In the genomic region with DNA sequence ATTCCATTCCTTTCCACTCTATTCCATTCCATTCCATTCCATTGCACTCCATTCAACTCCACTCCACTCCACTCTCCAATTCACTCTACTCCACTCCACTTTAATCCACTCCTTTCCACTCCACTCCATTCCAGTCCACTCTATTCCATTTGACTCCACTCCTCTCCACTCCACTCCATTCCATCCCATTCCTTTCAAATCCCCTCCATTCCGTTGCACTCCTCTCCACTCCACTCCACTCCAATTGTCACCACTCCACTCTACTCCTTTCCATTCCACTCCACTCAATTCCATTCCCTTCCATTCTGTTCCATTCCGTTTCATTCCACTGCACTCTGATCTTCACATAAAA, we compare ENCODE assay signal across 14 cellular contexts.
A peak's percentile ranks its signal among the peaks of the same experiment; 100 is the strongest.
DNase-seq lines count a peak whose midpoint lies in the region; ATAC-seq and TF ChIP-seq lines count a peak whose summit lies in the region.
"Had no signal": no experiment of that assay in that cellular context is flagged by ENCODE, and none has a peak within 500 bp of the region (broad histone marks: within the 10 kb centered on the region; RNA-seq: fewer than 3 reads in every experiment).

No MANE protein-coding gene starts in this region.

- H3K27me3 ChIP-seq in endodermal cell (ENCODE audit: control insufficient read depth, insufficient read depth, low read length, poor library complexity, severe bottlenecking) (no peaks in the 10 kb centered on the region), right cardiac atrium (ENCODE audit: control insufficient read depth, insufficient read depth) (no peaks in the 10 kb centered on the region), upper lobe of left lung (no peaks in the 10 kb centered on the region), dorsolateral prefrontal cortex (peaks cover 0 to 7% (median 0%) of the 10 kb centered on the region in 45 donors)
- H3K27me3 ChIP-seq: BE2C had no signal

- H3K36me3 ChIP-seq in endodermal cell (ENCODE audit: control insufficient read depth, insufficient read depth, low read length) (no peaks in the 10 kb centered on the region), mucosa of descending colon (ENCODE audit: low read depth) (no peaks in the 10 kb centered on the region), upper lobe of left lung (no peaks in the 10 kb centered on the region)
- H3K36me3 ChIP-seq: BE2C had no signal

- TF ChIP-seq CTCF in endodermal cell (conservative IDR thresholded peaks at IDR 0.05): no peak
- TF ChIP-seq CTCF in mucosa of descending colon (IDR thresholded peaks at IDR 0.05): no peak
- no peak for TF ChIP-seq CTCF in upper lobe of left lung (IDR thresholded peaks at IDR 0.05)
- no peak for TF ChIP-seq CTCF in dorsolateral prefrontal cortex (IDR thresholded peaks at IDR 0.05 in 54 of 56, conservative IDR thresholded peaks at IDR 0.05 in 2 of 56; ENCODE audit: low read depth in 1 of 56, partially characterized antibody in 56 of 56)
- no peak for TF ChIP-seq CTCF in GM13977 (IDR thresholded peaks at IDR 0.05; ENCODE audit: extremely low read depth, insufficient read depth, missing control alignments)

- intact Hi-C loops in right cardiac atrium (cut with DNase I) (no loop called here), mucosa of descending colon (cut with DNase I, micrococcal nuclease) (no loop called here), dorsolateral prefrontal cortex (cut with DNase I) (no loop called here)

- H3K4me3 ChIP-seq in endodermal cell (ENCODE audit: low read length) (peak overlapping the region; percentile 51), right cardiac atrium (ENCODE audit: low read length) (no peak overlapping the region), mucosa of descending colon (no peak overlapping the region), upper lobe of left lung (no peak overlapping the region), dorsolateral prefrontal cortex (no peak overlapping the region)
- H3K4me3 ChIP-seq: PC-9 had no signal

- H3K9ac ChIP-seq in endodermal cell (ENCODE audit: extremely low read depth, low read length, poor library complexity, severe bottlenecking): no peak overlapping the region

- H3K27ac ChIP-seq in endodermal cell (ENCODE audit: low read depth, low read length): no peak overlapping the region
- no peak overlapping the region for H3K27ac ChIP-seq in right cardiac atrium (ENCODE audit: low read length)
- no peak overlapping the region for H3K27ac ChIP-seq in upper lobe of left lung
- H3K27ac ChIP-seq in dorsolateral prefrontal cortex: no peak overlapping the region
- H3K27ac ChIP-seq: PC-9 had no signal

- in situ Hi-C loops in GM13977 (cut with MboI; ENCODE audit: low pct_unique_long_range_greater_than_20kb, low sequenced_read_pairs, unreplicated experiment): no loop called here

- H3K4me1 ChIP-seq in endodermal cell (ENCODE audit: control insufficient read depth, insufficient read depth, low read length): no peaks in the 10 kb centered on the region
- no peaks in the 10 kb centered on the region for H3K4me1 ChIP-seq in right cardiac atrium (ENCODE audit: control insufficient read depth, insufficient read depth, low read length)
- no peaks in the 10 kb centered on the region for H3K4me1 ChIP-seq in mucosa of descending colon (ENCODE audit: low read depth)
- no peaks in the 10 kb centered on the region for H3K4me1 ChIP-seq in upper lobe of left lung
- H3K4me1 ChIP-seq: BE2C had no signal

- H3K27ac Mint-ChIP-seq in endodermal cell: no peak overlapping the region
- H3K27ac Mint-ChIP-seq: IgD-negative memory B cell had no signal

- H3K36me3 Mint-ChIP-seq in endodermal cell (ENCODE audit: low read depth): peaks cover 29% of the 10 kb centered on the region
- H3K36me3 Mint-ChIP-seq: IgD-negative memory B cell had no signal

- no peak for TF ChIP-seq EP300 in upper lobe of left lung (IDR thresholded peaks at IDR 0.05)

- peaks cover 39% of the 10 kb centered on the region for H3K9me3 Mint-ChIP-seq in endodermal cell

- H3K9me3 ChIP-seq in endodermal cell (ENCODE audit: control insufficient read depth, low read length): peaks cover 37% of the 10 kb centered on the region
- peaks cover 11% of the 10 kb centered on the region for H3K9me3 ChIP-seq in right cardiac atrium (ENCODE audit: control insufficient read depth, low read length)
- peaks cover 100% of the 10 kb centered on the region for H3K9me3 ChIP-seq in mucosa of descending colon
- peaks cover 0 to 94% (median 64%) of the 10 kb centered on the region in 4 donors for H3K9me3 ChIP-seq in upper lobe of left lung

- no peaks in the 10 kb centered on the region for H3K4me1 Mint-ChIP-seq in endodermal cell

- DNase-seq in endodermal cell (no peak), right cardiac atrium (no peak), mucosa of descending colon (no peak), upper lobe of left lung (no peak), NCI-H1105 (lab: John Stamatoyannopoulos, UW) (no peak), dorsolateral prefrontal cortex (no peak), GM13977 (ENCODE audit: low spot score) (no peak)
- DNase-seq: BE2C; CD4-positive, alpha-beta memory T cell; DMS79; NCI-H146; NCI-H345; PC-9 had no signal

- WGBS in endodermal cell (ENCODE audit: insufficient coverage in 1 of 2, insufficient read length in 1 of 2), 2 experiments: 32% methylated on average over 2 of the region's 2 CpGs
- WGBS in right cardiac atrium: 16% methylated on average over 2 of the region's 2 CpGs
- 20 to 22% methylated on average over 2 of the region's 2 CpGs for WGBS in upper lobe of left lung, 2 donors

- no peak overlapping the region for H3K4me3 Mint-ChIP-seq in endodermal cell

- H3K27me3 Mint-ChIP-seq in endodermal cell (ENCODE audit: insufficient read depth): no peaks in the 10 kb centered on the region
- H3K27me3 Mint-ChIP-seq: CD4-positive, alpha-beta memory T cell; IgD-negative memory B cell had no signal

- no peak for TF ChIP-seq POLR2A in upper lobe of left lung (IDR thresholded peaks at IDR 0.05)

- ATAC-seq in right cardiac atrium (peak; percentile 27 to 46), mucosa of descending colon (peak; percentile 18), upper lobe of left lung (ENCODE audit: low FRiP score in 2 of 2) (peak; percentile 32 to 70)
